In the genomic region with DNA sequence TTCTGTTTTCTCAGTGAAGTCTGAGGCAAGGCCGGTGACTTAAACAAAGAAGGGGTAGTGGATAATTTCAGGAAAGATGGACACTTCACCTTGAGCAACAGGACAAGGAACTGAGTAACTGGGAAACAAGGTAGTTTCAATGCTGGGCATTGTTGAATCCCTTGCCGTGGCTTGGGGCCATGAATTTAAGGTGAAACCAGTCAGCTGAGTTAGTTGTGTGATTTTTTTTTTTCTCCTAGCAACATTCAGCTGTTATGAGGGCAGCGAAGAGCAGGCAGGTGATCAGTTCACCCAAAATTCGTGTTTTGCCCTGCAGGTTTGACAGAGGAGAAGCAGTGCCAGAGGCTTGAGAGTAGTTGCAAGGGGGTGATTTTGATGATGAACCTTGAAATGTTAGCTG, we compare ENCODE assay signal across 15 cellular contexts. TPM values are rescaled to one million over a fixed set of nuclear protein-coding genes. Genes with fewer than 3 reads are reported as not detected.
A peak's percentile ranks its signal among the peaks of the same experiment; 100 is the strongest.
DNase-seq lines count a peak whose midpoint lies in the region; TF ChIP-seq lines count a peak whose summit lies in the region.
"Had no signal": no experiment of that assay in that cellular context is flagged by ENCODE, and none has a peak within 500 bp of the region (broad histone marks: within the 10 kb centered on the region; RNA-seq: fewer than 3 reads in every experiment).

No MANE protein-coding gene starts in this region.

- peaks cover 47 to 77% (median 66%) of the 10 kb centered on the region in 4 donors for H3K4me1 ChIP-seq in stomach

- H3K4me3 ChIP-seq in SK-N-MC (no peak overlapping the region), stomach (no peak overlapping the region)
- H3K4me3 ChIP-seq: left lung, transverse colon had no signal

- peak overlapping the region; percentile 41 for H3K4me3 Mint-ChIP-seq in activated naive CD4-positive, alpha-beta T cell treated with anti-CD3 and anti-CD28 coated beads, Interleukin-2, amount 50 U/mL, for 24 hours

- H3K36me3 Mint-ChIP-seq in activated naive CD4-positive, alpha-beta T cell treated with anti-CD3 and anti-CD28 coated beads, Interleukin-2, amount 50 U/mL, for 24 hours = peaks cover 9% of the 10 kb centered on the region

- no peak for TF ChIP-seq CTCF in stomach (IDR thresholded peaks at IDR 0.05)

- no peak overlapping the region for H3K9ac ChIP-seq in SK-N-MC (ENCODE audit: insufficient read length)

- WGBS in stomach, 5 donors = 48 to 76% (median 62%) methylated on average over 4 of the region's 4 CpGs

- no peak for TF ChIP-seq POLR2A in stomach (IDR thresholded peaks at IDR 0.05)

- H3K27me3 Mint-ChIP-seq in activated naive CD4-positive, alpha-beta T cell treated with anti-CD3 and anti-CD28 coated beads, Interleukin-2, amount 50 U/mL, for 24 hours = no peaks in the 10 kb centered on the region

- H3K9me3 Mint-ChIP-seq in activated naive CD4-positive, alpha-beta T cell treated with anti-CD3 and anti-CD28 coated beads, Interleukin-2, amount 50 U/mL, for 24 hours = no peaks in the 10 kb centered on the region

- peak overlapping the region; percentile 79 for H3K27ac Mint-ChIP-seq in activated naive CD4-positive, alpha-beta T cell treated with anti-CD3 and anti-CD28 coated beads, Interleukin-2, amount 50 U/mL, for 24 hours

- no peaks in the 10 kb centered on the region for H3K27me3 ChIP-seq in stomach
- H3K27me3 ChIP-seq: left lung, transverse colon had no signal

- intact Hi-C loops in stomach (cut with DNase I; ENCODE audit: low total_unique reads) = no loop called here

- H3K36me3 ChIP-seq in SK-N-MC (ENCODE audit: insufficient read depth, low read length) (no peaks in the 10 kb centered on the region; the same call in 1 of the 2 replicates), stomach (no peaks in the 10 kb centered on the region)
- H3K36me3 ChIP-seq: left lung, transverse colon had no signal

- peaks cover 30% of the 10 kb centered on the region for H3K4me1 Mint-ChIP-seq in activated naive CD4-positive, alpha-beta T cell treated with anti-CD3 and anti-CD28 coated beads, Interleukin-2, amount 50 U/mL, for 24 hours

- H3K9me3 ChIP-seq in SK-N-MC (ENCODE audit: low read depth, low read length) (no peaks in the 10 kb centered on the region), stomach (no peaks in the 10 kb centered on the region)
- H3K9me3 ChIP-seq: left lung, transverse colon had no signal

- no peak for DNase-seq in activated naive CD4-positive, alpha-beta T cell (lab: John Stamatoyannopoulos, UW)
- DNase-seq in SK-N-MC (ENCODE audit: low read depth, low spot score) = no peak
- DNase-seq in left kidney (ENCODE audit: low read depth, low spot score) = peak; percentile 13
- no peak for DNase-seq in stomach
- DNase-seq in medulla oblongata (ENCODE audit: extremely low spot score) = no peak
- no peak for DNase-seq in caudate nucleus (lab: John Stamatoyannopoulos, UW)
- no peak for DNase-seq in NCI-H1436 treated with DMSO at 0.1 percent for 48 hours (lab: John Stamatoyannopoulos, UW)
- DNase-seq: activated CD8-positive, alpha-beta memory T cell treated with anti-CD3 and anti-CD28 coated beads for 24 hours; DMS79; hypothalamus; left lung; NCI-H1436; transverse colon had no signal

- H3K27ac ChIP-seq in SK-N-MC (0 out of 2 replicates have a peak overlapping the region, but pooled peaks have one; percentile 43), stomach (peak overlapping the region in 4 of 5 donors; percentile 1 to 67 (median 38)), caudate nucleus (ENCODE audit: low read depth, low read length) (no peak overlapping the region)
- H3K27ac ChIP-seq: RWPE1 had no signal

- TF ChIP-seq EP300 in stomach (IDR thresholded peaks at IDR 0.05) = no peak

RNA-seq across cellular contexts. Expression of a gene that starts 6.8 kb away (rescaled TPM):
- total RNA-seq in stomach = 10 to 100 TPM in 3 of 5 donors, 1 to 10 TPM in 2; 2.9 to 23.2 (median 11.1) TPM
- 1 to 10 TPM; 2.8 to 4.7 (median 3.1) TPM for polyA plus RNA-seq in stomach

RNA-seq across cellular contexts. Expression of a gene that starts 42.8 kb away (rescaled TPM):
- 10 to 100 TPM; 14.2 to 33.0 (median 15.2) TPM for total RNA-seq in stomach
- polyA plus RNA-seq in stomach = 10 to 100 TPM; 16.9 to 24.6 (median 19.6) TPM
